Comparison of ENCODE assay signal across 8 cellular contexts in genomic region chr1:267815-268214, GRCh38.
DNase-seq lines count a peak whose midpoint lies in the region; ATAC-seq and TF ChIP-seq lines count a peak whose summit lies in the region.
"Not testable (repeated sequence)": the region's sequence is repeated elsewhere in the genome, so short reads cannot be mapped to it uniquely, and the experiment has no call there.

No MANE protein-coding gene starts in this region.

- H3K27me3 Mint-ChIP-seq in activated naive CD4-positive, alpha-beta T cell treated with anti-CD3 and anti-CD28 coated beads, Interleukin-2, amount 10 ng/mL, durations not matched to agents 7 days and 5 days = not testable (repeated sequence)

- not testable (repeated sequence) for ATAC-seq in left lobe of liver

- TF ChIP-seq CTCF in LNCAP (IDR thresholded peaks at IDR 0.05) = peak; percentile 30; the same call in 1 of the 2 replicates
- peak; percentile 47 for TF ChIP-seq CTCF in epithelial cell of proximal tubule (conservative IDR thresholded peaks at IDR 0.05; ENCODE audit: low read depth, low read length)

- H3K27ac Mint-ChIP-seq in activated naive CD4-positive, alpha-beta T cell treated with anti-CD3 and anti-CD28 coated beads, Interleukin-2, amount 10 ng/mL, durations not matched to agents 7 days and 5 days = not testable (repeated sequence)

- not testable (repeated sequence) for H3K36me3 Mint-ChIP-seq in activated naive CD4-positive, alpha-beta T cell treated with anti-CD3 and anti-CD28 coated beads, Interleukin-2, amount 10 ng/mL, durations not matched to agents 7 days and 5 days

- H3K4me3 Mint-ChIP-seq in activated naive CD4-positive, alpha-beta T cell treated with anti-CD3 and anti-CD28 coated beads, Interleukin-2, amount 10 ng/mL, durations not matched to agents 7 days and 5 days = not testable (repeated sequence)

- CTCF ChIA-PET in activated naive CD4-positive, alpha-beta T cell treated with anti-CD3 and anti-CD28 coated beads, Interleukin-2, amount 10 ng/mL, durations not matched to agents 7 days and 5 days (lab: Charles Lee) = not testable (repeated sequence)

- not testable (repeated sequence) for H3K4me1 Mint-ChIP-seq in activated naive CD4-positive, alpha-beta T cell treated with anti-CD3 and anti-CD28 coated beads, Interleukin-2, amount 10 ng/mL, durations not matched to agents 7 days and 5 days

- peak; percentile 11 for DNase-seq in CMK (ENCODE audit: low read depth)
- peak; percentile 57 for DNase-seq in activated CD4-positive, CD25-positive, alpha-beta regulatory T cell treated with anti-CD3 and anti-CD28 coated beads, Interleukin-2, amount 50 U/mL, for 72 hours
- peak; percentile 82 for DNase-seq in activated naive CD4-positive, alpha-beta T cell treated with anti-CD3 and anti-CD28 coated beads, Interleukin-2, amount 10 ng/mL, durations not matched to agents 7 days and 5 days
- DNase-seq in epithelial cell of proximal tubule (ENCODE audit: low read depth) = not testable (repeated sequence)
- peak; percentile 82 for DNase-seq in left lobe of liver (ENCODE audit: low spot score)
- DNase-seq in renal cortical epithelial cell (ENCODE audit: low read depth) = peak; percentile 38
- DNase-seq in stimulated activated CD8-positive, alpha-beta memory T cell treated with anti-CD3 and anti-CD28 coated beads, Interleukin-7, amount 100 ng/mL, for 1 hour (ENCODE audit: low read depth in 2 of 2) = peak; percentile 16 to 32

- H3K9me3 Mint-ChIP-seq in activated naive CD4-positive, alpha-beta T cell treated with anti-CD3 and anti-CD28 coated beads, Interleukin-2, amount 10 ng/mL, durations not matched to agents 7 days and 5 days = not testable (repeated sequence)

- not testable (repeated sequence) for H3K4me3 ChIP-seq in epithelial cell of proximal tubule (ENCODE audit: low read depth, low read length)
